Comparison of ENCODE assay signal across 21 cellular contexts in the genomic region with DNA sequence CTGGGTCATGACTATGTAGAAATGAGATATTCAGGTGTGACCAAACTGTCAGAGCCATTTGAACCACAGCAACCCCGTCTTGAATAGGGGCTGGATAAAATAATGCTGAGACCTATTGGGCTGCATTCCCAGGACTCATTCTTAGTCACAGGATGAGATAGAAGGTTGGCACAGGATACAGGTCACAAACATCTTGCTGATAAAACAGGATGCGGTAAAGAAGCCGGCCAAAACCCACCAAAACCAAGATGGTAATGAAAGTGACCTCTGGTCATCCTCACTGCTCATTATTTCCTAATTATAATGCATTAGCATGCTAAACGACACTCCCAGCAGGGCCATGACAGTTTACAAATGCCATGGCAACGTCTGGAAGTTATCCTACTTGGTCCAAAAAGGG.
"Had no signal": no experiment of that assay in that cellular context is flagged by ENCODE, and none has a peak within 500 bp of the region (broad histone marks: within the 10 kb centered on the region; RNA-seq: fewer than 3 reads in every experiment).

No MANE protein-coding gene starts in this region.

- H3K27me3 ChIP-seq: SJSA1 had no signal

- H3K27me3 Mint-ChIP-seq: IgD-negative memory B cell had no signal

- H3K27ac ChIP-seq: KMS-11, SJSA1, SK-N-MC had no signal

- H3K4me1 ChIP-seq: SJSA1 had no signal

- H3K4me3 ChIP-seq: SJSA1, SK-N-MC had no signal

- H3K36me3 ChIP-seq: SJSA1 had no signal

- DNase-seq: Kasumi-1, NCI-H1092, NCI-H1105 treated with DMSO at 0.1 percent for 48 hours, NCI-H1417 treated with DMSO at 0.1 percent for 48 hours, NCI-H146, NCI-H187, NCI-H2029, NCI-H2081 treated with DMSO at 0.1 percent for 48 hours, NCI-H2171 treated with DMSO at 0.1 percent for 48 hours, NCI-H345, NCI-H524 treated with DMSO at 0.1 percent for 48 hours, NCI-H69, NCI-H774, Right ventricle myocardium superior, RPMI8226, SIG-M5 had no signal

- H3K4me1 Mint-ChIP-seq: IgD-negative memory B cell had no signal

- H3K36me3 Mint-ChIP-seq: IgD-negative memory B cell had no signal

- ATAC-seq: Panc1 had no signal

- H3K4me3 Mint-ChIP-seq: IgD-negative memory B cell had no signal
